8 cellular contexts compared by ENCODE assay signal in the genomic region with DNA sequence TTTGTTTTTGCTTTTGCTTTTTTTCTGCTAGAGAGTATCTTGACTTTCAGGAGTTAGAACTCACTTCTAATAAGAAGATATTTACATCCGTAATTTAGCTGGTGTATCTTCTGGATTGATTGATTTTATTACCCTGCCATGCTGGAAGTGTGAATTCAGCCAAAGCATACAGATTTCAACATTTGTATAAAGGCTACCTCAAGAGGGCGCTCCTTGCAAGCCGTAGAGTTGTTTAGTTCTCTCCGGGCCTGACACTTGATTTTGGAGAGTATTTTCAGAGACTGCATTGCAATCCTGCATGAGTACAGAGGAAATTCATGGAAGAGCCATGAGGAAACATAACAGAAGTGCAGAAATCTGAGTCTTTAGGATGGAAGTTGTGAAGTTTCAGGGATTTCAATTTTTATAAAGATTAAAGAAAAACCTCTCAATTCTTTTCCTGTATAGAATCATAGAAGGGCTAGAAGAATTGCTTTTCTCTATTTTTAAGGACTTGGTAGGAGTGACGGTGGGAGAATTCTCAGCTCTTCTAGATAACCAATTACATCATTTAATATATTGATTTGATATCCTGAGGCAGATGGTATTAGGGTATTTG.
DNase-seq lines count a peak whose midpoint lies in the region; ATAC-seq and TF ChIP-seq lines count a peak whose summit lies in the region.

No MANE protein-coding gene starts in this region.

- no peaks in the 10 kb centered on the region for H3K9me3 ChIP-seq in lower lobe of right lung

- no peaks in the 10 kb centered on the region for H3K36me3 ChIP-seq in lower lobe of right lung

- ATAC-seq in HG02938 (IDR thresholded peaks at IDR 0.05; ENCODE audit: unreplicated experiment) (peak; percentile 67), lower lobe of right lung (peak; percentile 77 to 80), HG03520 (IDR thresholded peaks at IDR 0.05; ENCODE audit: unreplicated experiment) (no peak)

- intact Hi-C loops in lower lobe of right lung (cut with DNase I): no loop called here

- no peaks in the 10 kb centered on the region for H3K4me1 ChIP-seq in lower lobe of right lung

- DNase-seq in GM10266 (ENCODE audit: extremely low spot score) (peak; percentile 71), NCI-H226 (peak; percentile 37), choroid plexus epithelial cell (ENCODE audit: low read depth) (peak; percentile 81), lower lobe of right lung (no peak)
- peak; percentile 30 for DNase-seq in activated CD4-positive, alpha-beta T cell treated with anti-CD3 and anti-CD28 coated beads for 1 hour
- DNase-seq in stimulated activated CD8-positive, alpha-beta memory T cell treated with anti-CD3 and anti-CD28 coated beads, Interleukin-2, amount 100 ng/mL, for 1 hour (ENCODE audit: low read depth in 2 of 2): peak; percentile 5 to 14

- H3K4me3 ChIP-seq in choroid plexus epithelial cell (ENCODE audit: low read depth, low read length) (no peak overlapping the region), lower lobe of right lung (no peak overlapping the region)

- no peaks in the 10 kb centered on the region for H3K27me3 ChIP-seq in lower lobe of right lung (ENCODE audit: low read depth)

- H3K27ac ChIP-seq in lower lobe of right lung: no peak overlapping the region

- peak; percentile 70 for TF ChIP-seq CTCF in GM10266 (IDR thresholded peaks at IDR 0.05; ENCODE audit: control insufficient read depth, insufficient read depth, low read depth, missing control alignments)
- TF ChIP-seq CTCF in choroid plexus epithelial cell (conservative IDR thresholded peaks at IDR 0.05; ENCODE audit: low read depth, low read length): peak; percentile 84
- peak; percentile 75 for TF ChIP-seq CTCF in lower lobe of right lung (IDR thresholded peaks at IDR 0.05)
